Comparison of ENCODE assay signal across 1 cellular context in genomic region chr11:43579919-43580276, GRCh38.
A peak's percentile ranks its signal among the peaks of the same experiment; 100 is the strongest.
TF ChIP-seq lines count a peak whose summit lies in the region.

No MANE protein-coding gene starts in this region.

TF ChIP-seq in H1, 55 proteins besides CTCF, POLR2A, EP300 and RAD21 (continued from another document):
- TF ChIP-seq RXRA (IDR thresholded peaks at IDR 0.05; ENCODE audit: insufficient read depth, low read depth, low read length): no peak
- TF ChIP-seq KDM1A (IDR thresholded peaks at IDR 0.05; ENCODE audit: borderline replicate concordance, low read length): peak; percentile 70; the same call in 1 of the 2 replicates
- no peak for TF ChIP-seq ATF2 (IDR thresholded peaks at IDR 0.05; ENCODE audit: low read length)
- no peak for TF ChIP-seq EZH2 (IDR thresholded peaks at IDR 0.05; ENCODE audit: low read depth, low read length, severe bottlenecking)
- TF ChIP-seq POLR2AphosphoS5 (IDR thresholded peaks at IDR 0.05; ENCODE audit: low read depth, low read length): no peak
- TF ChIP-seq ASH2L (IDR thresholded peaks at IDR 0.05; ENCODE audit: low read length): peak; percentile 18
- TF ChIP-seq YY1 (IDR thresholded peaks at IDR 0.05; ENCODE audit: low read depth, low read length): 0 out of 2 replicates have a peak, but pooled peaks have one; percentile 18
- no peak for TF ChIP-seq EGR1 (IDR thresholded peaks at IDR 0.05; ENCODE audit: borderline replicate concordance, low read depth, low read length)
- TF ChIP-seq CTBP2 (IDR thresholded peaks at IDR 0.05; ENCODE audit: borderline replicate concordance, insufficient read depth, insufficient read length, low read length): no peak
- no peak for TF ChIP-seq TBP (IDR thresholded peaks at IDR 0.05; ENCODE audit: low read depth, low read length)
- TF ChIP-seq KDM5A (IDR thresholded peaks at IDR 0.05; ENCODE audit: low read length): no peak
